Comparison of ENCODE assay signal across 24 cellular contexts in the genomic region with DNA sequence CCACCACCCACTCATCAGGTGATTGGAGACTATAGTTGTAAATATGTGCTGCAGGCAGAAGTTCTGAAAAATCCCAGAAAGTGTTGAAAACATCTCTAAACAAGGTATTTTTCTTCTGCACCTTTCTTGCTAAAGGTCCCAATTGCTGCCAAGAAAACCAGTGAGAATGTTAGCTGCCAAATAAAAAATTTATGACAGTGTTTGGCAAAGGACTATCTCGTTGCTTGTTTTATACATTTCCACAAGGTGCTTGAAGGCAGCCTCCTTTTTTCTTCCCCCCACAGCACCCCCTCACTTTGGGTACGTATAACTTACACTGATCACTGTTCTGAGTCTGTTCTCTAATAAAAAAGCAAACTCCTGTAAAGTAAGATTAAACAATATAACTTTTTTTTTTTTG.
"Had no signal": no experiment of that assay in that cellular context is flagged by ENCODE, and none has a peak within 500 bp of the region (broad histone marks: within the 10 kb centered on the region; RNA-seq: fewer than 3 reads in every experiment).

No MANE protein-coding gene starts in this region.

- H3K27me3 ChIP-seq: foreskin keratinocyte, sigmoid colon, tibial nerve, upper lobe of right lung, uterus had no signal

- H3K9me3 ChIP-seq: prostate gland, upper lobe of right lung, uterus had no signal

- DNase-seq: effector CD8-positive, alpha-beta T cell; endodermal cell; foreskin keratinocyte; glutamatergic neuron; hypothalamus; immature natural killer cell; kidney; midbrain; naive thymus-derived CD4-positive, alpha-beta T cell; nephron progenitor cell; nucleus accumbens; right cardiac atrium; sigmoid colon; stimulated activated CD4-positive, alpha-beta T cell treated with anti-CD3 and anti-CD28 coated beads, Interleukin-2, amount 100 ng/mL, for 24 hours; stimulated activated CD4-positive, alpha-beta T cell treated with anti-CD3 and anti-CD28 coated beads, Interleukin-4, amount 100 ng/mL, for 24 hours; stimulated activated naive CD8-positive, alpha-beta T cell treated with anti-CD3 and anti-CD28 coated beads, Interleukin-15, Interleukin-2, amounts not matched to agents 100 U/mL and 50 U/mL, for 24 hours; upper lobe of right lung; uterus had no signal

- H3K36me3 ChIP-seq: prostate gland, sigmoid colon, thoracic aorta, tibial nerve, upper lobe of right lung, uterus had no signal

- H3K4me3 ChIP-seq: lung, prostate gland, sigmoid colon, thoracic aorta, tibial nerve, upper lobe of right lung, uterus had no signal

- FAIRE-seq: colon, kidney had no signal

- H3K27ac ChIP-seq: epithelial cell of prostate, foreskin keratinocyte, prostate gland, tibial nerve, upper lobe of right lung, uterus had no signal

- H3K4me1 ChIP-seq: upper lobe of right lung, uterus had no signal
